In genomic region chr12:118370601-118371000, GRCh38 we compare ENCODE assay signal across 10 cellular contexts. TPM values are rescaled to one million over a fixed set of nuclear protein-coding genes. Genes with fewer than 3 reads are reported as not detected.
DNase-seq lines count a peak whose midpoint lies in the region; ATAC-seq, FAIRE-seq and TF ChIP-seq lines count a peak whose summit lies in the region.
"Had no signal": no experiment of that assay in that cellular context is flagged by ENCODE, and none has a peak within 500 bp of the region (broad histone marks: within the 10 kb centered on the region; RNA-seq: fewer than 3 reads in every experiment).

No MANE protein-coding gene starts in this region.

- no peaks in the 10 kb centered on the region; the same call in 1 of the 2 replicates for H4K20me1 ChIP-seq in PC-9 (ENCODE audit: insufficient read depth)
- no peaks in the 10 kb centered on the region for H4K20me1 ChIP-seq in endothelial cell of umbilical vein (replicated peaks; ENCODE audit: control insufficient read depth, extremely low read depth, insufficient read depth, low read length)

- TF ChIP-seq CTCF in Calu3 (IDR thresholded peaks at IDR 0.05; ENCODE audit: unreplicated experiment): no peak
- TF ChIP-seq CTCF in PC-9 (conservative IDR thresholded peaks at IDR 0.05): no peak
- TF ChIP-seq CTCF in endothelial cell of umbilical vein (IDR thresholded peaks at IDR 0.05; ENCODE audit: extremely low read depth in 1 of 2, insufficient read depth in 1 of 2, low read depth in 1 of 2, low read length in 2 of 2): no peak
- TF ChIP-seq CTCF in neutrophil (IDR thresholded peaks at IDR 0.05): no peak
- no peak for TF ChIP-seq CTCF in GM10266 (IDR thresholded peaks at IDR 0.05; ENCODE audit: control insufficient read depth, insufficient read depth, low read depth, missing control alignments)

- intact Hi-C loops in Calu3 (cut with micrococcal nuclease; ENCODE audit: unreplicated experiment): loop anchor here (5.0 to 10.0 kb wide), 2 partner anchors 68 to 316 kb away; no protein-coding TSS in a partner anchor
- intact Hi-C loops in PC-9 (cut with micrococcal nuclease; ENCODE audit: unreplicated experiment): loop anchor here (5.0 kb wide), 1 partner anchor 133 kb away; no protein-coding TSS in a partner anchor
- intact Hi-C loops in endothelial cell of umbilical vein (cut with micrococcal nuclease): loop anchor here (10.0 kb wide), 1 partner anchor 686 kb away; no protein-coding TSS in a partner anchor

- no peaks in the 10 kb centered on the region for H3K36me3 ChIP-seq in PC-9 (ENCODE audit: low read depth)
- H3K36me3 ChIP-seq in endothelial cell of umbilical vein (ENCODE audit: control insufficient read depth in 2 of 2, extremely low read depth in 1 of 2, insufficient read depth in 2 of 2, low read length in 2 of 2): no peaks in the 10 kb centered on the region
- H3K36me3 ChIP-seq in neutrophil: no peaks in the 10 kb centered on the region

- H3K4me1 ChIP-seq in PC-9 (replicated peaks; ENCODE audit: insufficient read depth) (peaks cover 27% of the 10 kb centered on the region), endothelial cell of umbilical vein (ENCODE audit: control insufficient read depth, extremely low read depth, insufficient read depth, low read length) (peaks cover 9% of the 10 kb centered on the region), neutrophil (ENCODE audit: control insufficient read depth in 1 of 2, insufficient read depth in 1 of 2, low read depth in 1 of 2, low read length in 1 of 2) (peaks cover 41 to 42% of the 10 kb centered on the region in 2 experiments)

- H3K4me1 Mint-ChIP-seq in Calu3 (ENCODE audit: low read depth, unreplicated experiment): peaks cover 11% of the 10 kb centered on the region

- no peaks in the 10 kb centered on the region for H3K27me3 Mint-ChIP-seq in Calu3 (ENCODE audit: unreplicated experiment)

- CTCF ChIA-PET in Calu3 (lab: Charles Lee) (interaction anchor here (0.6 kb wide), 1 partner anchor 102 kb away, joined by 7 read pairs; no protein-coding TSS in a partner anchor), PC-9 (lab: Charles Lee) (no interaction called here), endothelial cell of umbilical vein (lab: Charles Lee) (interaction anchor here (0.7 to 1.5 kb wide), 8 partner anchors 11 to 495 kb away, joined by 3 to 6 read pairs (median 4); no protein-coding TSS in a partner anchor)

- POLR2A ChIA-PET in PC-9 (lab: Charles Lee; ENCODE audit: unreplicated experiment) (interaction anchor here (0.7 kb wide), 1 partner anchor 247 kb away, joined by 4 read pairs; no protein-coding TSS in a partner anchor), endothelial cell of umbilical vein (lab: Charles Lee) (no interaction called here)

- no peaks in the 10 kb centered on the region for H3K9me3 ChIP-seq in PC-9 (ENCODE audit: insufficient read depth, low read depth)
- no peaks in the 10 kb centered on the region for H3K9me3 ChIP-seq in endothelial cell of umbilical vein (replicated peaks; ENCODE audit: control insufficient read depth, insufficient read depth, low read length)
- no peaks in the 10 kb centered on the region for H3K9me3 ChIP-seq in neutrophil

- DNase-seq in Calu3 (no peak), PC-9 (no peak), endothelial cell of umbilical vein (ENCODE audit: low read depth, low spot score) (no peak), GM10266 (ENCODE audit: extremely low spot score) (no peak), caudate nucleus (lab: John Stamatoyannopoulos, UW) (no peak), NCI-H524 treated with DMSO at 0.1 percent for 48 hours (lab: John Stamatoyannopoulos, UW) (no peak)
- DNase-seq: NCI-H510A had no signal

- peak overlapping the region; percentile 67 for H3K9ac ChIP-seq in endothelial cell of umbilical vein (replicated peaks; ENCODE audit: extremely low read depth, insufficient read depth, low read length)

- no peaks in the 10 kb centered on the region for H3K9me3 Mint-ChIP-seq in Calu3 (ENCODE audit: low read depth, unreplicated experiment)

- no peaks in the 10 kb centered on the region for H3K9me2 ChIP-seq in PC-9 (ENCODE audit: insufficient read depth)

- H3K27ac Mint-ChIP-seq in Calu3 (ENCODE audit: unreplicated experiment): peak overlapping the region; percentile 18

- H3K4me3 Mint-ChIP-seq in Calu3 (ENCODE audit: low read depth, unreplicated experiment): peak overlapping the region; percentile 99

- BruUV-seq in Calu3 (replicated peaks; lab: Mats Ljungman, UMichigan) (no TSS peak), PC-9 (replicated peaks; lab: Mats Ljungman, UMichigan) (no TSS peak), endothelial cell of umbilical vein (replicated peaks; lab: Mats Ljungman, UMichigan) (no TSS peak)

- H2AFZ ChIP-seq in PC-9 (peak overlapping the region; percentile 80), endothelial cell of umbilical vein (ENCODE audit: low read depth, low read length) (no peak overlapping the region)

- no peaks in the 10 kb centered on the region for H3K9me1 ChIP-seq in endothelial cell of umbilical vein (replicated peaks; ENCODE audit: control insufficient read depth, extremely low read depth, insufficient read depth, low read length)

- dilution Hi-C loops in endothelial cell of umbilical vein (cut with MboI; ENCODE audit: extremely low pct_ligation_motif_present, low sequenced_read_pairs): no loop called here

- TF ChIP-seq POLR2A in endothelial cell of umbilical vein (IDR thresholded peaks at IDR 0.05; ENCODE audit: low read depth, low read length): no peak

- FAIRE-seq in endothelial cell of umbilical vein (lab: Jason Lieb, UNC): no peak
- FAIRE-seq: GM12892 had no signal

- H3K27me3 ChIP-seq in PC-9 (ENCODE audit: insufficient read depth, low read depth) (no peaks in the 10 kb centered on the region), endothelial cell of umbilical vein (ENCODE audit: control insufficient read depth in 2 of 2, insufficient read depth in 2 of 2, low read length in 2 of 2) (no peaks in the 10 kb centered on the region), neutrophil (no peaks in the 10 kb centered on the region)

- H3K27ac ChIP-seq in PC-9 (peak overlapping the region; percentile 4), endothelial cell of umbilical vein (ENCODE audit: insufficient read depth, low read depth, low read length) (no peak overlapping the region), neutrophil (no peak overlapping the region), caudate nucleus (ENCODE audit: low read depth, low read length) (no peak overlapping the region)

- H3K4me3 ChIP-seq in PC-9: peak overlapping the region; percentile 77
- H3K4me3 ChIP-seq in endothelial cell of umbilical vein (replicated peaks in 1 of 3; ENCODE audit: insufficient read depth in 1 of 3, low read depth in 1 of 3, low read length in 3 of 3): peak overlapping the region in 2 of 3 experiments; percentile 51 to 79
- H3K4me3 ChIP-seq in neutrophil (ENCODE audit: low read depth in 1 of 2, low read length in 1 of 2): peak overlapping the region; percentile 79 to 83

- peaks cover 5% of the 10 kb centered on the region; the same call in 1 of the 2 replicates for H3F3A ChIP-seq in PC-9 (ENCODE audit: insufficient read depth, low read depth)

- H3K79me2 ChIP-seq in PC-9 (ENCODE audit: low read depth): peaks cover 70% of the 10 kb centered on the region
- peaks cover 43% of the 10 kb centered on the region for H3K79me2 ChIP-seq in endothelial cell of umbilical vein (ENCODE audit: control insufficient read depth, insufficient read depth, low read length)

- H3K4me2 ChIP-seq in PC-9: peak overlapping the region; percentile 89
- peak overlapping the region; percentile 90 for H3K4me2 ChIP-seq in endothelial cell of umbilical vein (ENCODE audit: insufficient read depth, low read length)

- H3K36me3 Mint-ChIP-seq in Calu3 (ENCODE audit: insufficient read depth, unreplicated experiment): peaks cover 30% of the 10 kb centered on the region

- no peak for ATAC-seq in activated CD4-positive, CD25-positive, alpha-beta regulatory T cell treated with anti-CD3 and anti-CD28 coated beads, Interleukin-2, amount 50 U/mL, for 24 hours

TF ChIP-seq in endothelial cell of umbilical vein, 7 proteins besides CTCF, POLR2A, EP300 and RAD21:
- TF ChIP-seq EZH2 (IDR thresholded peaks at IDR 0.05; ENCODE audit: borderline replicate concordance, low read depth, low read length, severe bottlenecking): no peak
- no peak for TF ChIP-seq JUN (IDR thresholded peaks at IDR 0.05; ENCODE audit: borderline replicate concordance, insufficient read depth, insufficient read length, low read depth)
- TF ChIP-seq GATA2 (IDR thresholded peaks at IDR 0.05; ENCODE audit: insufficient read depth, insufficient read length, low read depth, low read length): no peak
- no peak for TF ChIP-seq MAX (IDR thresholded peaks at IDR 0.05; ENCODE audit: insufficient read depth, insufficient read length)
- no peak for TF ChIP-seq FOS (IDR thresholded peaks at IDR 0.05; ENCODE audit: borderline replicate concordance, insufficient read depth, low read length)
- TF ChIP-seq MYC (IDR thresholded peaks at IDR 0.05; ENCODE audit: low read depth, low read length): no peak
- no peak for TF ChIP-seq POLR2AphosphoS5 (IDR thresholded peaks at IDR 0.05; ENCODE audit: insufficient read depth, low read depth, low read length)
TF ChIP-seq in endothelial cell of umbilical vein: peak in this region for 0.

RNA-seq across cellular contexts. Expression of gene TAOK3, which starts 2.1 kb away (rescaled TPM):
- total RNA-seq in Calu3 (2022) (39.1 and 44.1 TPM in 2 replicates), PC-9 (2021) (55.8 and 60.5 TPM in 2 replicates), endothelial cell of umbilical vein (23.1 and 28.9 TPM in 2 replicates)
- 7.6 and 11.3 TPM in 2 replicates for polyA plus RNA-seq in endothelial cell of umbilical vein
- 16.0 and 16.1 TPM in 2 replicates for polyA plus RNA-seq in endothelial cell of umbilical vein (2011; cell fraction: cytosol; rRNA removed)
- 32.4 and 40.3 TPM in 2 replicates for polyA plus RNA-seq in endothelial cell of umbilical vein (2011; cell fraction: nucleus; rRNA removed)
- 33.8 and 43.3 TPM in 2 replicates for polyA plus RNA-seq in endothelial cell of umbilical vein (2012)
- 52.6 and 59.0 TPM in 2 replicates for polyA minus RNA-seq in endothelial cell of umbilical vein
- polyA minus RNA-seq in endothelial cell of umbilical vein (2011; cell fraction: cytosol; rRNA and poly(A)+ RNA removed): 6.0 TPM
- polyA minus RNA-seq in endothelial cell of umbilical vein (2011; cell fraction: nucleus; rRNA and poly(A)+ RNA removed): 38.0 and 52.2 TPM in 2 replicates

RNA-seq across cellular contexts. Expression of gene SUDS3, which starts 5.8 kb away (rescaled TPM):
- total RNA-seq in Calu3 (2022): 49.4 and 50.5 TPM in 2 replicates
- 50.7 and 64.8 TPM in 2 replicates for total RNA-seq in PC-9 (2021)
- total RNA-seq in endothelial cell of umbilical vein: 25.6 and 27.4 TPM in 2 replicates
- 14.3 and 16.9 TPM in 2 replicates for polyA plus RNA-seq in endothelial cell of umbilical vein
- polyA plus RNA-seq in endothelial cell of umbilical vein (2011; cell fraction: cytosol; rRNA removed): 10.6 and 11.7 TPM in 2 replicates
- polyA plus RNA-seq in endothelial cell of umbilical vein (2011; cell fraction: nucleus; rRNA removed): 39.6 and 53.1 TPM in 2 replicates
- polyA plus RNA-seq in endothelial cell of umbilical vein (2012): 15.9 and 17.1 TPM in 2 replicates
- 36.2 and 38.4 TPM in 2 replicates for polyA minus RNA-seq in endothelial cell of umbilical vein
- 13.4 TPM for polyA minus RNA-seq in endothelial cell of umbilical vein (2011; cell fraction: cytosol; rRNA and poly(A)+ RNA removed)
- polyA minus RNA-seq in endothelial cell of umbilical vein (2011; cell fraction: nucleus; rRNA and poly(A)+ RNA removed): 34.2 and 42.4 TPM in 2 replicates
